In the genomic region with DNA sequence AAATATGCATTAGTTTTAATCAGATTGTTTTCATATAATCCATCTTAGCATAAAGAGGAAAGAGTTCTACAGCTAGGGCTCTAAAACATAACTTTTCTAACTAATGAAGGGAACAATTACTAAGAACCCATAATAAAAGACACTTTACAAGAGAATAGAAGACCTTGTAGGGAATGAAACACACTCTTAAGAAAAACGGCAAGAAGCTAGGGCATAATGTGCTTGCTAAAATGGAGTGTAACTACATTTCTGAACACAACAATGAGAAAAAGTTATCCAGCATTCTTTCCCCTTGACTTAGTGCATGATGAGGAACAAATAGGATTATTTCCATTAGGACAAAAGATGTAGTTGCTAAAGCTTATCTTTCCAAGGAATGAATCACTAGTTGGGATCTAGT, we compare ENCODE assay signal across 28 cellular contexts. TPM values are rescaled to one million over a fixed set of nuclear protein-coding genes. Genes with fewer than 3 reads are reported as not detected.
"Had no signal": no experiment of that assay in that cellular context is flagged by ENCODE, and none has a peak within 500 bp of the region (broad histone marks: within the 10 kb centered on the region; RNA-seq: fewer than 3 reads in every experiment).

No MANE protein-coding gene starts in this region.

- H3K27me3 ChIP-seq: left lung, stomach, testis, thyroid gland, transverse colon, upper lobe of left lung had no signal

- DNase-seq: hippocampal formation; left colon; left lung; lower lobe of right lung; mammary epithelial cell; mesenchymal stem cell; naive B cell; natural killer cell; nucleus accumbens; pancreas; posterior cingulate gyrus; retina; right cardiac atrium; stimulated activated CD4-positive, alpha-beta T cell treated with anti-CD3 and anti-CD28 coated beads, Interleukin-12 subunit alpha, Interleukin-12 subunit beta, amount 100 ng/mL, for 4 hours; stimulated activated CD4-positive, alpha-beta T cell treated with anti-CD3 and anti-CD28 coated beads, Interleukin-15, amount 100 ng/mL, for 24 hours; stimulated activated CD4-positive, alpha-beta T cell treated with anti-CD3 and anti-CD28 coated beads, Interleukin-2, amount 100 ng/mL, for 24 hours; stimulated activated CD4-positive, alpha-beta T cell treated with anti-CD3 and anti-CD28 coated beads, Interleukin-4, amount 100 ng/mL, for 1 hour; stimulated activated naive B cell treated with anti-CD40 and anti-IgM and Interleukin-4, amounts not matched to agents 10 μg/mL and 1 μg/mL and 100 μg/mL, for 72 hours; stimulated activated naive CD8-positive, alpha-beta T cell treated with anti-CD3 and anti-CD28 coated beads, Interleukin-15, Interleukin-2, amounts not matched to agents 100 U/mL and 50 U/mL, for 24 hours; stomach; testis; thyroid gland; transverse colon; upper lobe of left lung had no signal

- FAIRE-seq: keratinocyte, pancreas had no signal

- H3K27ac ChIP-seq: left lung, lower lobe of right lung, pancreas, prostate gland, skin epidermis, stomach, testis, thyroid gland, transverse colon, upper lobe of left lung had no signal

- H3K4me3 ChIP-seq: left lung, lower lobe of right lung, pancreas, prostate gland, skin epidermis, stomach, testis, thyroid gland, transverse colon, upper lobe of left lung had no signal

- H3K36me3 ChIP-seq: left lung, lower lobe of right lung, pancreas, prostate gland, stomach, thyroid gland, transverse colon, upper lobe of left lung had no signal

- H3K4me1 ChIP-seq: left lung, lower lobe of right lung, pancreas, prostate gland, stomach, testis, thyroid gland, transverse colon, upper lobe of left lung had no signal

- H3K9me3 ChIP-seq: left lung, lower lobe of right lung, pancreas, prostate gland, testis, thyroid gland, transverse colon, upper lobe of left lung had no signal

- ATAC-seq: left colon; left lung; lower lobe of right lung; natural killer cell; pancreas; right cardiac atrium; sciatic nerve; stimulated activated naive CD8-positive, alpha-beta T cell treated with anti-CD3 and anti-CD28 coated beads, Interleukin-15, Interleukin-2, amounts not matched to agents 100 U/mL and 50 U/mL, for 24 hours had no signal

RNA-seq across cellular contexts. Expression of gene ARHGAP6, which starts 54.6 kb away (rescaled TPM):
- total RNA-seq: mammary epithelial cell had no signal
- polyA plus RNA-seq: mammary epithelial cell had no signal
